In genomic region chr14:34865889-34866574, GRCh38 we compare ENCODE assay signal across 16 cellular contexts. TPM values are rescaled to one million over a fixed set of nuclear protein-coding genes. Genes with fewer than 3 reads are reported as not detected.
DNase-seq lines count a peak whose midpoint lies in the region; ATAC-seq, FAIRE-seq and TF ChIP-seq lines count a peak whose summit lies in the region.
"Had no signal": no experiment of that assay in that cellular context is flagged by ENCODE, and none has a peak within 500 bp of the region (broad histone marks: within the 10 kb centered on the region; RNA-seq: fewer than 3 reads in every experiment).

No MANE protein-coding gene starts in this region.

- H4K20me1 ChIP-seq in HepG2 (ENCODE audit: insufficient read depth, low read length) (no peaks in the 10 kb centered on the region), IMR-90 (ENCODE audit: insufficient read depth, low read length) (peaks cover 14% of the 10 kb centered on the region; the same call in 1 of the 2 replicates), K562 (replicated peaks; ENCODE audit: control insufficient read depth, insufficient read depth, low read length) (no peaks in the 10 kb centered on the region; the same call in 1 of the 2 replicates)

- H4K5ac ChIP-seq in IMR-90 (ENCODE audit: low read depth, low read length), result no peak overlapping the region

- WGBS in HepG2 (ENCODE audit: low lambda C conversion rate), result 95% methylated on average over 13 of the region's 13 CpGs
- WGBS in right lobe of liver (ENCODE audit: insufficient coverage, low coverage, low lambda C conversion rate, missing lambda C conversion rate), result 100% methylated on average over 8 of the region's 13 CpGs
- WGBS in IMR-90 (ENCODE audit: extremely low coverage in 2 of 2, insufficient read length in 1 of 2), 2 experiments, result 100% methylated on average over 2 of the region's 13 CpGs; no CpG with 5 or more reads in 1 of the 2 experiments
- 84% methylated on average over 12 of the region's 13 CpGs for WGBS in K562 (ENCODE audit: insufficient coverage, low coverage, missing lambda C conversion rate)

- no peak overlapping the region for H2BK5ac ChIP-seq in IMR-90 (ENCODE audit: low read depth, low read length, poor library complexity, severe bottlenecking)

- no peak overlapping the region for H3K56ac ChIP-seq in IMR-90 (ENCODE audit: extremely low read depth, insufficient read depth, low read length)

- H2BK15ac ChIP-seq in IMR-90 (ENCODE audit: low read depth, low read length), result no peak overlapping the region

- H3K18ac ChIP-seq in IMR-90 (ENCODE audit: low read depth, low read length), result no peak overlapping the region

- H2AFZ ChIP-seq in HepG2 (ENCODE audit: low read length) (no peak overlapping the region), IMR-90 (replicated peaks; ENCODE audit: low read length, poor library complexity) (no peak overlapping the region), K562 (ENCODE audit: low read depth, low read length) (no peak overlapping the region)

- TF ChIP-seq CTCF in HepG2 (CRISPR knock-in tag; IDR thresholded peaks at IDR 0.05) (peak; percentile 40), right lobe of liver (IDR thresholded peaks at IDR 0.05) (no peak), IMR-90 (conservative IDR thresholded peaks at IDR 0.05; ENCODE audit: low read depth, low read length) (no peak), K562 (IDR thresholded peaks at IDR 0.05 in 2 of 3, conservative IDR thresholded peaks at IDR 0.05 in 1 of 3; ENCODE audit: insufficient read depth in 2 of 3, low read depth in 1 of 3, low read length in 3 of 3) (no peak), foreskin keratinocyte (conservative IDR thresholded peaks at IDR 0.05) (no peak)

- no peak overlapping the region for H4K91ac ChIP-seq in IMR-90 (ENCODE audit: insufficient read depth, low read depth, low read length)

- H3K9me1 ChIP-seq in IMR-90 (ENCODE audit: insufficient read depth, low read length) (peaks cover 7% of the 10 kb centered on the region), K562 (ENCODE audit: control insufficient read depth, insufficient read depth, low read length) (no peaks in the 10 kb centered on the region)

- H2AK9ac ChIP-seq in IMR-90 (replicated peaks; ENCODE audit: low read depth, low read length, poor library complexity), result no peak overlapping the region

- H3K4me1 ChIP-seq in HepG2 (ENCODE audit: insufficient read depth, low read length), result peaks cover 26% of the 10 kb centered on the region
- no peaks in the 10 kb centered on the region for H3K4me1 ChIP-seq in right lobe of liver
- no peaks in the 10 kb centered on the region for H3K4me1 ChIP-seq in IMR-90 (ENCODE audit: control insufficient read depth, insufficient read depth, low read length)
- peaks cover 0 to 2% of the 10 kb centered on the region in 2 experiments; a peak in 2 of 5 replicates for H3K4me1 ChIP-seq in K562 (replicated peaks in 1 of 2; ENCODE audit: control insufficient read depth in 2 of 2, insufficient read depth in 2 of 2, low read length in 2 of 2)
- H3K4me1 ChIP-seq in foreskin keratinocyte, result peaks cover 4% of the 10 kb centered on the region

- no peak overlapping the region for H2BK20ac ChIP-seq in IMR-90 (ENCODE audit: low read depth, low read length)

- intact Hi-C loops in HepG2 (cut with micrococcal nuclease; ENCODE audit: unreplicated experiment), result no loop called here
- intact Hi-C loops in right lobe of liver (cut with DNase I), result no loop called here
- intact Hi-C loops in IMR-90 (cut with micrococcal nuclease), result no loop called here
- intact Hi-C loops in K562 (cut with micrococcal nuclease), result no loop called here

- H3K79me1 ChIP-seq in IMR-90 (ENCODE audit: low read depth in 1 of 2, low read length in 2 of 2), result peaks cover 27 to 47% of the 10 kb centered on the region in 2 experiments

- no peak overlapping the region for H4K8ac ChIP-seq in IMR-90 (ENCODE audit: low read depth in 2 of 2, low read length in 2 of 2)

- FAIRE-seq in HepG2 (lab: Jason Lieb, UNC) (no peak), K562 (lab: Jason Lieb, UNC) (peak; percentile 37)
- FAIRE-seq: D721Med, GM12892, H54 had no signal

- POLR2A ChIA-PET in HepG2 (lab: Yijun Ruan, JAX), result interaction anchor here (1.1 to 1.2 kb wide), 2 partner anchors 9 to 117 kb away, joined by 3 to 6 read pairs; partner anchors contain the start of genes BAZ1A and SRP54
- POLR2A ChIA-PET in IMR-90 (lab: Charles Lee; ENCODE audit: unreplicated experiment), result no interaction called here
- POLR2A ChIA-PET in K562 (lab: Yijun Ruan, JAX), result interaction anchor here (0.7 kb wide), 1 partner anchor 12 kb away, joined by 5 read pairs; no protein-coding TSS in a partner anchor

- peak; percentile 35 for DNase-seq in HepG2 (ENCODE audit: low spot score)
- no peak for DNase-seq in right lobe of liver
- DNase-seq in IMR-90, result no peak
- no peak for DNase-seq in K562 (ENCODE audit: extremely low read depth in 1 of 4, low spot score in 3 of 4)
- DNase-seq in foreskin keratinocyte, result no peak
- no peak for DNase-seq in GM19238 (ENCODE audit: insufficient read length, low spot score)
- DNase-seq in foreskin melanocyte, result no peak
- DNase-seq: ACHN; C1 segment of cervical spinal cord; CD4-positive, alpha-beta T cell; DMS153; DMS79 treated with DMSO at 0.1 percent for 48 hours; GDM1 had no signal

- no peaks in the 10 kb centered on the region for H3K9me3 ChIP-seq in HepG2 (ENCODE audit: low read length)
- no peaks in the 10 kb centered on the region for H3K9me3 ChIP-seq in right lobe of liver
- H3K9me3 ChIP-seq in IMR-90 (ENCODE audit: control insufficient read depth, insufficient read depth, low read length), result no peaks in the 10 kb centered on the region
- H3K9me3 ChIP-seq in K562 (replicated peaks; ENCODE audit: control insufficient read depth, insufficient read depth, low read depth, low read length), result no peaks in the 10 kb centered on the region

- H2BK120ac ChIP-seq in IMR-90 (ENCODE audit: low read depth, low read length), result no peak overlapping the region

- no TSS peak for BruUV-seq in HepG2 (replicated peaks; lab: Mats Ljungman, UMichigan)
- BruUV-seq in IMR-90 (replicated peaks; lab: Mats Ljungman, UMichigan), result no TSS peak
- no TSS peak for BruUV-seq in K562 (replicated peaks; lab: Mats Ljungman, UMichigan)

- TF ChIP-seq RAD21 in HepG2 (CRISPR knock-in tag; IDR thresholded peaks at IDR 0.05) (no peak), IMR-90 (IDR thresholded peaks at IDR 0.05; ENCODE audit: low read length) (no peak), K562 (CRISPR knock-in tag; conservative IDR thresholded peaks at IDR 0.05 in 1 of 2, IDR thresholded peaks at IDR 0.05 in 1 of 2) (no peak)

- TF ChIP-seq POLR2A in HepG2 (IDR thresholded peaks at IDR 0.05; ENCODE audit: insufficient read depth in 1 of 2, low read depth in 2 of 2, low read length in 2 of 2) (no peak), right lobe of liver (IDR thresholded peaks at IDR 0.05) (no peak), IMR-90 (IDR thresholded peaks at IDR 0.05; ENCODE audit: low read depth, low read length) (no peak), K562 (conservative IDR thresholded peaks at IDR 0.05) (no peak)

- H3K4ac ChIP-seq in IMR-90 (ENCODE audit: low read depth, low read length), result no peak overlapping the region

- H3K4me3 ChIP-seq in HepG2 (replicated peaks in 1 of 3; ENCODE audit: insufficient read depth in 1 of 3, low read depth in 2 of 3, low read length in 3 of 3), result no peak overlapping the region
- H3K4me3 ChIP-seq in right lobe of liver, result no peak overlapping the region
- H3K4me3 ChIP-seq in IMR-90 (ENCODE audit: insufficient read depth, low read depth, low read length), result no peak overlapping the region
- H3K4me3 ChIP-seq in K562, result no peak overlapping the region

- H3K79me2 ChIP-seq in HepG2 (ENCODE audit: insufficient read depth, low read length), result peaks cover 54% of the 10 kb centered on the region
- peaks cover 79% of the 10 kb centered on the region for H3K79me2 ChIP-seq in K562 (ENCODE audit: control insufficient read depth, insufficient read depth, low read length)

- H3K36me3 ChIP-seq in HepG2 (replicated peaks in 1 of 2; ENCODE audit: control insufficient read depth in 1 of 2, insufficient read depth in 2 of 2, low read length in 2 of 2), result peaks cover 4 to 10% of the 10 kb centered on the region in 2 experiments; a peak in 3 of 5 replicates
- H3K36me3 ChIP-seq in right lobe of liver, result peaks cover 0 to 9% (median 0%) of the 10 kb centered on the region in 4 donors
- peaks cover 9% of the 10 kb centered on the region for H3K36me3 ChIP-seq in IMR-90 (ENCODE audit: control insufficient read depth, insufficient read depth, low read length)
- peaks cover 54% of the 10 kb centered on the region for H3K36me3 ChIP-seq in K562 (ENCODE audit: control insufficient read depth, insufficient read depth, low read length)

- no peak overlapping the region for H3K14ac ChIP-seq in IMR-90 (replicated peaks; ENCODE audit: low read depth, low read length)

- TF ChIP-seq EP300 in HepG2 (IDR thresholded peaks at IDR 0.05; ENCODE audit: low read depth in 2 of 2, low read length in 2 of 2) (no peak), HepG2 (CRISPR knock-in tag; IDR thresholded peaks at IDR 0.05; ENCODE audit: borderline replicate concordance) (no peak), K562 (IDR thresholded peaks at IDR 0.05; ENCODE audit: low read length) (no peak)

- ATAC-seq in HepG2 (peak; percentile 45), right lobe of liver (no peak), IMR-90 (ENCODE audit: low read depth) (no peak), K562 (no peak; the same call in 1 of the 3 replicates), foreskin keratinocyte (no peak)

- H2AK5ac ChIP-seq in IMR-90 (ENCODE audit: low read depth, low read length), result peak overlapping the region; percentile 14

- CTCF ChIA-PET in HepG2 (lab: Yijun Ruan, JAX; ENCODE audit: low intra/inter-chr PET ratio, low total read pairs), result no interaction called here
- CTCF ChIA-PET in IMR-90 (lab: Yijun Ruan, JAX), result interaction anchor here (0.6 kb wide), 1 partner anchor 122 kb away, joined by 3 read pairs; no protein-coding TSS in a partner anchor
- CTCF ChIA-PET in K562 (lab: Yijun Ruan, JAX; ENCODE audit: low intra/inter-chr PET ratio), result no interaction called here

- dilution Hi-C loops in IMR-90 (cut with HindIII; ENCODE audit: low sequenced_read_pairs, unreplicated experiment), result no loop called here

- H3K27ac ChIP-seq in HepG2 (ENCODE audit: extremely low read length, insufficient read depth, low read length), result no peak overlapping the region
- no peak overlapping the region for H3K27ac ChIP-seq in right lobe of liver
- H3K27ac ChIP-seq in IMR-90 (ENCODE audit: insufficient read depth, low read length), result no peak overlapping the region
- no peak overlapping the region; the same call in 2 of the 3 replicates for H3K27ac ChIP-seq in K562 (ENCODE audit: extremely low read depth, low read depth, low read length)
- no peak overlapping the region for H3K27ac ChIP-seq in foreskin keratinocyte

- H3K27me3 ChIP-seq in HepG2 (ENCODE audit: control insufficient read depth in 1 of 2, insufficient read depth in 2 of 2, low read length in 2 of 2), result no peaks in the 10 kb centered on the region
- H3K27me3 ChIP-seq in right lobe of liver, result no peaks in the 10 kb centered on the region
- H3K27me3 ChIP-seq in IMR-90 (ENCODE audit: control insufficient read depth, insufficient read depth, low read length), result no peaks in the 10 kb centered on the region
- H3K27me3 ChIP-seq in K562 (ENCODE audit: control insufficient read depth in 2 of 2, insufficient read depth in 2 of 2, low read length in 2 of 2), result no peaks in the 10 kb centered on the region
- H3K27me3 ChIP-seq in foreskin keratinocyte, result no peaks in the 10 kb centered on the region

- no peak overlapping the region for H3K9ac ChIP-seq in HepG2 (ENCODE audit: insufficient read depth, low read depth, low read length)
- H3K9ac ChIP-seq in IMR-90 (ENCODE audit: low read depth, low read length), result no peak overlapping the region
- no peak overlapping the region for H3K9ac ChIP-seq in K562 (ENCODE audit: insufficient read depth in 1 of 2, low read depth in 2 of 2, low read length in 2 of 2)

- no peak overlapping the region for H3K23ac ChIP-seq in IMR-90 (ENCODE audit: low read depth, low read length)

- in situ Hi-C loops in HepG2 (cut with HindIII; ENCODE audit: extremely low pct_ligation_motif_present, low pct_unique_long_range_greater_than_20kb), result no loop called here
- in situ Hi-C loops in IMR-90 (cut with MboI; ENCODE audit: low sequenced_read_pairs), result no loop called here
- in situ Hi-C loops in K562 (cut with MboI), result no loop called here

- no peak overlapping the region for H3K4me2 ChIP-seq in HepG2 (ENCODE audit: low read depth, low read length)
- H3K4me2 ChIP-seq in IMR-90 (ENCODE audit: low read depth, low read length), result no peak overlapping the region
- no peak overlapping the region for H3K4me2 ChIP-seq in K562 (ENCODE audit: insufficient read depth, low read length)

RNA-seq across cellular contexts. Expression of gene BAZ1A, which starts 9.1 kb away (rescaled TPM):
- total RNA-seq in HepG2 (2016; rRNA removed; fragmentation: Illumina TruSeq; extraction: Trizol), result 56.8 and 68.3 TPM in 2 replicates
- 28.7 and 35.3 TPM in 2 replicates for total RNA-seq in HepG2 (2016; cell fraction: cytosol; rRNA removed; fragmentation: Illumina TruSeq; extraction: Trizol; ENCODE audit: low read depth)
- total RNA-seq in HepG2 (2016; cell fraction: insoluble cytoplasmic fraction; rRNA removed; fragmentation: Illumina TruSeq; extraction: Trizol), result 58.9 and 61.9 TPM in 2 replicates
- total RNA-seq in HepG2 (2016; cell fraction: membrane; rRNA removed; fragmentation: Illumina TruSeq; extraction: Trizol), result 19.4 and 21.0 TPM in 2 replicates
- total RNA-seq in HepG2 (2016; cell fraction: nucleus; rRNA removed; fragmentation: Illumina TruSeq; extraction: Trizol), result 73.3 and 78.4 TPM in 2 replicates
- polyA plus RNA-seq in HepG2 (2011; rRNA removed), result 19.6 and 20.9 TPM in 2 replicates
- polyA plus RNA-seq in HepG2 (2011; cell fraction: cytosol; rRNA removed), result 7.8 and 10.8 TPM in 2 replicates
- 12.0 and 19.4 TPM in 2 replicates for polyA plus RNA-seq in HepG2 (2011; cell fraction: nucleus; rRNA removed)
- 22.8 and 23.5 TPM in 2 replicates for polyA plus RNA-seq in HepG2 (2012)
- polyA plus RNA-seq in HepG2 (2016; cell fraction: cytosol; fragmentation: Illumina TruSeq; extraction: Trizol; ENCODE audit: low read depth), result 2.0 and 3.4 TPM in 2 replicates
- 65.0 and 66.5 TPM in 2 replicates for polyA plus RNA-seq in HepG2 (2016; cell fraction: insoluble cytoplasmic fraction; fragmentation: Illumina TruSeq; extraction: Trizol; ENCODE audit: low read depth)
- polyA plus RNA-seq in HepG2 (2016; cell fraction: membrane; fragmentation: Illumina TruSeq; extraction: Trizol; ENCODE audit: low read depth), result 7.0 and 8.4 TPM in 2 replicates
- polyA plus RNA-seq in HepG2 (2016; cell fraction: nucleus; fragmentation: Illumina TruSeq; extraction: Trizol; ENCODE audit: insufficient read depth, low read depth), result 98.4 and 105 TPM in 2 replicates
- polyA minus RNA-seq in HepG2 (2011; rRNA and poly(A)+ RNA removed; ENCODE audit: low replicate concordance), result 6.4 and 17.7 TPM in 2 replicates
- polyA minus RNA-seq in HepG2 (2011; cell fraction: cytosol; rRNA and poly(A)+ RNA removed), result 11.4 and 22.6 TPM in 2 replicates
- 38.0 and 45.3 TPM in 2 replicates for polyA minus RNA-seq in HepG2 (2011; cell fraction: nucleus; rRNA and poly(A)+ RNA removed)
- 10 to 100 TPM in 5 of 6 experiments, 1 to 10 TPM in 1; 6.6 to 19.4 (median 14.3) TPM for total RNA-seq in right lobe of liver
- 23.8 and 43.6 TPM in 2 replicates for total RNA-seq in IMR-90 (2012; rRNA removed)
- polyA plus RNA-seq in IMR-90 (2012; rRNA removed), result 15.3 and 17.1 TPM in 2 replicates
- 2.1 and 2.6 TPM in 2 replicates for polyA plus RNA-seq in IMR-90 (2012; cell fraction: cytosol; rRNA removed)
- polyA plus RNA-seq in IMR-90 (2012; cell fraction: nucleus; rRNA removed; ENCODE audit: low replicate concordance), result 3.1 and 27.1 TPM in 2 replicates
- total RNA-seq in K562 (2011; cell fraction: chromatin; rRNA removed; ENCODE audit: low replicate concordance), result 25.3 and 90.1 TPM in 2 replicates
- 11.5 and 18.0 TPM in 2 replicates for total RNA-seq in K562 (2011; cell fraction: nucleolus; rRNA removed)
- total RNA-seq in K562 (2011; cell fraction: nucleoplasm; rRNA removed), result 31.5 and 39.1 TPM in 2 replicates
- total RNA-seq in K562 (2014; rRNA removed), result 39.1 and 41.3 TPM in 2 replicates
- 64.4 and 77.5 TPM in 2 replicates for total RNA-seq in K562 (2014; rRNA removed; fragmentation: Illumina TruSeq; extraction: Trizol)
- total RNA-seq in K562 (2015; rRNA removed; fragmentation: Illumina TruSeq; extraction: Trizol), result 59.9 and 71.2 TPM in 2 replicates
- 31.0 and 36.0 TPM in 2 replicates for total RNA-seq in K562 (2021)
- polyA plus RNA-seq in K562 (2011; rRNA removed), result 31.2 and 43.8 TPM in 2 replicates
- 7.2 and 10.8 TPM in 2 replicates for polyA plus RNA-seq in K562 (2011; cell fraction: cytosol; rRNA removed)
- 14.1 and 17.0 TPM in 2 replicates for polyA plus RNA-seq in K562 (2011; cell fraction: nucleus; rRNA removed)
- polyA plus RNA-seq in K562 (2012), result 17.6 and 27.0 TPM in 2 replicates
- polyA plus RNA-seq in K562 (2014; fragmentation: Illumina TruSeq; extraction: Trizol), result 42.3 and 51.5 TPM in 2 replicates
- polyA plus RNA-seq in K562 (2014; fragmentation: Nextera tagmentation; extraction: Ambion mirVana), result 10 to 100 TPM; 22.0 to 23.6 TPM
- 31.0 and 37.9 TPM in 2 replicates for polyA plus RNA-seq in K562 (2014; rRNA removed)
- polyA minus RNA-seq in K562 (2011; rRNA and poly(A)+ RNA removed), result 54.2 and 72.7 TPM in 2 replicates
- 20.6 and 32.6 TPM in 2 replicates for polyA minus RNA-seq in K562 (2011; cell fraction: cytosol; rRNA and poly(A)+ RNA removed)
- 14.7 and 20.2 TPM in 2 replicates for polyA minus RNA-seq in K562 (2011; cell fraction: nucleus; rRNA and poly(A)+ RNA removed)
- 38.8 and 41.9 TPM in 2 replicates for total RNA-seq in foreskin keratinocyte
- 12.6 and 16.8 TPM in 2 replicates for polyA plus RNA-seq in foreskin keratinocyte

Comparison
In these comparisons a context has a peak if more than half of its experiments do, and no peak if none do; other contexts are left out.
1. Of the 241 proteins assayed by ChIP-seq in both HepG2 and K562: peak only in HepG2: CTCF, DNMT1, GABPB1, PATZ1, RBM22, SP2 and 2 more; only in K562: none; in both: none; in neither: 232; mixed calls (peak in some experiments, not most) for 1.